Comparison of ENCODE assay signal across 18 cellular contexts in the genomic region with DNA sequence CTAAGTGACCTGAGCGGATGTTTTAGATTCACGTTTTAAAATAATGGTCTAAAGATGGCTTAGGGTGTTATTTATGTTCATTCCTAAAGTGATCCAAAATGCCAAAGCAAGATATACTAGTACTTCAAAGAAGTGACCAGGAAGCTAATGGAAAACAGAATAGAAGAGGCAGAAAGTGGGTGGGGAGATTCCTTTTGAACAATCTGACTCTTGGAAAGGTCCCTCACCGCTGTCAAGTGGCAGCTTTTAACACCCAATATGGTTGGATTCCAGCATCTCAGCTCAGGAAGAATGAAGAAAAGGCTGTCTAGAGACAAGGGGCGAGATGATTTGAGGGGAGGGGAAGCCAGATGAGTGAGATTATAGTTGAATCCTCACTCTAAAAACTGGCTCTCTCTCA.
DNase-seq lines count a peak whose midpoint lies in the region; FAIRE-seq and TF ChIP-seq lines count a peak whose summit lies in the region.
"Had no signal": no experiment of that assay in that cellular context is flagged by ENCODE, and none has a peak within 500 bp of the region (broad histone marks: within the 10 kb centered on the region; RNA-seq: fewer than 3 reads in every experiment).

No MANE protein-coding gene starts in this region.

- no peak for TF ChIP-seq POLR2A in Peyer's patch (IDR thresholded peaks at IDR 0.05)

- 97% methylated on average over 4 of the region's 4 CpGs for WGBS in thymus

- no peak for FAIRE-seq in HTR-8/SVneo (lab: Jason Lieb, UNC)
- FAIRE-seq: H1 had no signal

- H3K4me1 ChIP-seq in Peyer's patch (peaks cover 0 to 35% (median 1%) of the 10 kb centered on the region in 4 donors), duodenal mucosa (ENCODE audit: control insufficient read depth in 1 of 2, insufficient read depth in 2 of 2, low read length in 2 of 2) (peaks cover 21 to 30% of the 10 kb centered on the region in 2 donors), muscle layer of colon (ENCODE audit: insufficient read depth, low read length) (peaks cover 31% of the 10 kb centered on the region), thymus (ENCODE audit: control insufficient read depth, insufficient read depth, low read length) (no peaks in the 10 kb centered on the region)

- no peak for TF ChIP-seq CTCF in Peyer's patch (IDR thresholded peaks at IDR 0.05)

- H3K9me3 ChIP-seq in Peyer's patch (no peaks in the 10 kb centered on the region), duodenal mucosa (ENCODE audit: control insufficient read depth in 1 of 2, low read length in 2 of 2) (no peaks in the 10 kb centered on the region), muscle layer of colon (ENCODE audit: low read length) (no peaks in the 10 kb centered on the region), thymus (ENCODE audit: control insufficient read depth) (no peaks in the 10 kb centered on the region)
- H3K9me3 ChIP-seq: lower lobe of right lung, ovary had no signal

- peak overlapping the region in 3 of 4 donors; percentile 34 to 78 (median 63) for H3K27ac ChIP-seq in Peyer's patch
- H3K27ac ChIP-seq in duodenal mucosa (ENCODE audit: low read depth, low read length) = peak overlapping the region; percentile 5
- peak overlapping the region; percentile 73 for H3K27ac ChIP-seq in muscle layer of colon (ENCODE audit: low read depth, low read length)
- peak overlapping the region; percentile 66 for H3K27ac ChIP-seq in thymus (ENCODE audit: low read depth)
- H3K27ac ChIP-seq: lower lobe of right lung, ovary had no signal

- no peaks in the 10 kb centered on the region for H3K36me3 ChIP-seq in Peyer's patch
- H3K36me3 ChIP-seq in duodenal mucosa (ENCODE audit: control insufficient read depth in 1 of 2, insufficient read depth in 2 of 2, low read length in 2 of 2) = peaks cover 3% of the 10 kb centered on the region in 2 donors
- H3K36me3 ChIP-seq in muscle layer of colon (ENCODE audit: insufficient read depth, low read length) = no peaks in the 10 kb centered on the region
- H3K36me3 ChIP-seq in thymus (ENCODE audit: control insufficient read depth, insufficient read depth) = peaks cover 5% of the 10 kb centered on the region
- H3K36me3 ChIP-seq: ovary had no signal

- no peak overlapping the region for H3K4me3 ChIP-seq in Peyer's patch
- H3K4me3 ChIP-seq in duodenal mucosa (ENCODE audit: low read depth in 1 of 2, low read length in 2 of 2) = no peak overlapping the region
- H3K4me3 ChIP-seq in muscle layer of colon (ENCODE audit: low read depth in 1 of 2, low read length in 2 of 2) = no peak overlapping the region
- H3K4me3 ChIP-seq in thymus (ENCODE audit: low read length) = no peak overlapping the region
- H3K4me3 ChIP-seq: lower lobe of right lung, ovary had no signal

- no peak overlapping the region for H3K9ac ChIP-seq in duodenal mucosa (ENCODE audit: low read depth in 1 of 2, low read length in 2 of 2)
- H3K9ac ChIP-seq in muscle layer of colon (ENCODE audit: low read length) = no peak overlapping the region

- H3K27me3 ChIP-seq in Peyer's patch (no peaks in the 10 kb centered on the region), duodenal mucosa (ENCODE audit: control insufficient read depth in 1 of 2, insufficient read depth in 2 of 2, low read length in 2 of 2) (no peaks in the 10 kb centered on the region), muscle layer of colon (ENCODE audit: control insufficient read depth in 1 of 2, insufficient read depth in 2 of 2, low read length in 2 of 2) (no peaks in the 10 kb centered on the region), thymus (ENCODE audit: control insufficient read depth, insufficient read depth) (no peaks in the 10 kb centered on the region)
- H3K27me3 ChIP-seq: ovary had no signal

- DNase-seq in Peyer's patch (no peak), A172 (ENCODE audit: low spot score) (no peak), midbrain (lab: John Stamatoyannopoulos, UW) (no peak), HTR-8/SVneo (ENCODE audit: insufficient read length, low spot score) (no peak)
- DNase-seq: activated CD4-positive, alpha-beta T cell treated with anti-CD3 and anti-CD28 coated beads, Interleukin-2, amount 50 U/mL, for 1 hour; GDM1; hippocampal formation; Kasumi-1; lower lobe of right lung; NCI-H1694; NCI-H510A; ovary; RPMI8226; stimulated activated CD4-positive, alpha-beta T cell treated with anti-CD3 and anti-CD28 coated beads, Interleukin-1b, Interleukin-23, amount 100 ng/mL, for 48 hours had no signal

Comparison
In these comparisons a context has a peak if more than half of its experiments do, and no peak if none do; other contexts are left out.
1. H3K27ac ChIP-seq: peak in every context shown above with its lines; median percentile 73 in muscle layer of colon; 66 in thymus; 63 in Peyer's patch; 5 in duodenal mucosa.